ENCODE assay signal across 1 cellular context in genomic region chr18:72811047-72811446, GRCh38.
TF ChIP-seq lines count a peak whose summit lies in the region.

No MANE protein-coding gene starts in this region.

TF ChIP-seq in GM23338, 12 proteins besides CTCF, POLR2A, EP300 and RAD21 (continued from another document):
- TF ChIP-seq ZNF462 (CRISPR knock-in tag; IDR thresholded peaks at IDR 0.05) (no peak), NANOG (IDR thresholded peaks at IDR 0.05; ENCODE audit: borderline replicate concordance) (no peak), EZH2 (IDR thresholded peaks at IDR 0.05; ENCODE audit: low read depth, unreplicated experiment) (no peak), REST (IDR thresholded peaks at IDR 0.05; ENCODE audit: unreplicated experiment) (no peak)
